8 cellular contexts compared by ENCODE assay signal in the genomic region with DNA sequence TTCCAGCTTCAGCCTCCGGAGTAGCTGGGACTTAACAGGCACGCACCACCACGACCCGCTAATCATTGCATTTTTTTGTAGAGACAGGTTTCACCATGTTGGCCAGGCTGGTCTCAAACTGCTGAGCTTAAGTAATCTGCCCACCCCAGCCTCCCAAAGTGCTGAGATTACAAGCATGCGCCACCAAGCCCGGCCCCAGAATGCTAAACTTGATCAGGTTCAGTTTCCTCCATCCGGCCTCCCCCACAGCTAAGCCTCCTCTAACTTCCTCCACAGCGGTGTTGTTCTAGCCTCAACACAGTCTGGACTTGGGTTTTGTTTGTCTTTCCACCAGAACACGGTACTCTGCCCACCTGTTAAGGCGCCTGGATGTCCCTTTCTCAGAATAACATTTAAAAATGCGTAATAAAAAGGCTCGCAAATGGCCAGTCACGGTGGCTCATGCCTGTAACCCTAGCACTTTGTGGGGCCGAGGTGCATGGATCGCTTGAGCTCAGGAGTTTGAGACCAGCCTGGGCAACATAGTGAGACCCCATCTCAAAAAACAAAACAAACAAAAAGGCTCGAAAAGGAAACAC. TPM values are rescaled to one million over a fixed set of nuclear protein-coding genes. Genes with fewer than 3 reads are reported as not detected.
DNase-seq lines count a peak whose midpoint lies in the region; ATAC-seq and TF ChIP-seq lines count a peak whose summit lies in the region.

No MANE protein-coding gene starts in this region.

- H3K36me3 ChIP-seq in CD4-positive, CD25-positive, alpha-beta regulatory T cell (ENCODE audit: control insufficient read depth, insufficient read depth, low read length) = peaks cover 25% of the 10 kb centered on the region
- H3K36me3 ChIP-seq in SJCRH30 (peaks cover 23% of the 10 kb centered on the region), hepatocyte (replicated peaks; ENCODE audit: insufficient read depth, low read depth) (no peaks in the 10 kb centered on the region)

- DNase-seq in CD4-positive, CD25-positive, alpha-beta regulatory T cell = peak in 2 of 3 donors; percentile 32 to 65
- peak; percentile 61 for DNase-seq in GM20000 (ENCODE audit: low spot score)
- peak in 1 of 2 experiments; percentile 33 for DNase-seq in SJCRH30
- DNase-seq in hepatocyte (ENCODE audit: low spot score) = no peak
- DNase-seq in GM19240 (ENCODE audit: insufficient read length, low spot score) = no peak
- no peak for DNase-seq in cerebellar nuclear complex (lab: John Stamatoyannopoulos, UW)
- DNase-seq in right cardiac atrium = no peak
- DNase-seq in left ventricle myocardium superior = no peak

- peak overlapping the region; percentile 99 for H3K4me3 ChIP-seq in CD4-positive, CD25-positive, alpha-beta regulatory T cell (ENCODE audit: low read depth, low read length)
- H3K4me3 ChIP-seq in SJCRH30 (peak overlapping the region; percentile 92), hepatocyte (no peak overlapping the region), right cardiac atrium (ENCODE audit: low read length) (no peak overlapping the region)

- H3K4me1 ChIP-seq in CD4-positive, CD25-positive, alpha-beta regulatory T cell (ENCODE audit: control insufficient read depth, insufficient read depth, low read length, poor library complexity, severe bottlenecking) = peaks cover 59% of the 10 kb centered on the region
- peaks cover 29% of the 10 kb centered on the region for H3K4me1 ChIP-seq in SJCRH30
- H3K4me1 ChIP-seq in hepatocyte (ENCODE audit: insufficient read depth) = peaks cover 25% of the 10 kb centered on the region
- H3K4me1 ChIP-seq in right cardiac atrium (ENCODE audit: control insufficient read depth, insufficient read depth, low read length) = peaks cover 29% of the 10 kb centered on the region

- peaks cover 31% of the 10 kb centered on the region for H3K36me3 Mint-ChIP-seq in CD4-positive, CD25-positive, alpha-beta regulatory T cell

- peak overlapping the region; percentile 82 for H3K27ac ChIP-seq in CD4-positive, CD25-positive, alpha-beta regulatory T cell (ENCODE audit: insufficient read depth, low read length, poor library complexity, severe bottlenecking)
- H3K27ac ChIP-seq in SJCRH30 (no peak overlapping the region; the same call in 1 of the 2 replicates), hepatocyte (no peak overlapping the region), right cardiac atrium (ENCODE audit: low read length) (no peak overlapping the region)

- H3K79me2 ChIP-seq in hepatocyte = peaks cover 64% of the 10 kb centered on the region

- no peaks in the 10 kb centered on the region for H3K9me2 ChIP-seq in hepatocyte (replicated peaks; ENCODE audit: insufficient read depth)

- intact Hi-C loops in right cardiac atrium (cut with DNase I) = no loop called here
- intact Hi-C loops in left ventricle myocardium superior (cut with micrococcal nuclease) = no loop called here

- no peak for ATAC-seq in CD4-positive, CD25-positive, alpha-beta regulatory T cell (ENCODE audit: low read depth in 2 of 2)
- ATAC-seq in right cardiac atrium = no peak
- ATAC-seq in left ventricle myocardium superior = no peak

- H3K27me3 ChIP-seq in CD4-positive, CD25-positive, alpha-beta regulatory T cell (ENCODE audit: control insufficient read depth, insufficient read depth, low read length) = no peaks in the 10 kb centered on the region
- H3K27me3 ChIP-seq in SJCRH30 (no peaks in the 10 kb centered on the region), hepatocyte (no peaks in the 10 kb centered on the region), right cardiac atrium (ENCODE audit: control insufficient read depth, insufficient read depth) (no peaks in the 10 kb centered on the region)

- WGBS in hepatocyte (ENCODE audit: low lambda C conversion rate, missing lambda C conversion rate) = 58% methylated on average over 16 of the region's 16 CpGs
- 79% methylated on average over 16 of the region's 16 CpGs for WGBS in right cardiac atrium

- TF ChIP-seq CTCF in GM20000 (IDR thresholded peaks at IDR 0.05; ENCODE audit: extremely low read depth, missing control alignments) (no peak), hepatocyte (IDR thresholded peaks at IDR 0.05; ENCODE audit: poor library complexity) (no peak)

- H3K9me3 ChIP-seq in CD4-positive, CD25-positive, alpha-beta regulatory T cell (ENCODE audit: control insufficient read depth in 2 of 2, low read length in 2 of 2) = no peaks in the 10 kb centered on the region
- H3K9me3 ChIP-seq in SJCRH30 (replicated peaks) (no peaks in the 10 kb centered on the region), hepatocyte (ENCODE audit: low read depth) (no peaks in the 10 kb centered on the region), right cardiac atrium (ENCODE audit: control insufficient read depth, low read length) (no peaks in the 10 kb centered on the region)

- H3K27me3 Mint-ChIP-seq in CD4-positive, CD25-positive, alpha-beta regulatory T cell = peaks cover 4% of the 10 kb centered on the region

- H4K20me1 ChIP-seq in hepatocyte (ENCODE audit: insufficient read depth, poor library complexity, severe bottlenecking) = peaks cover 25% of the 10 kb centered on the region

- H3K4me1 Mint-ChIP-seq in CD4-positive, CD25-positive, alpha-beta regulatory T cell = peaks cover 23 to 73% (median 54%) of the 10 kb centered on the region in 4 donors

- peak overlapping the region; percentile 85 to 96 (median 89) for H3K27ac Mint-ChIP-seq in CD4-positive, CD25-positive, alpha-beta regulatory T cell

- peak overlapping the region; percentile 93 for H3K4me2 ChIP-seq in hepatocyte

- no peak overlapping the region for H2AFZ ChIP-seq in hepatocyte

- H3K4me3 Mint-ChIP-seq in CD4-positive, CD25-positive, alpha-beta regulatory T cell = peak overlapping the region; percentile 93 to 99 (median 97)

- no peaks in the 10 kb centered on the region for H3K9me3 Mint-ChIP-seq in CD4-positive, CD25-positive, alpha-beta regulatory T cell

RNA-seq across cellular contexts. Expression of a gene that starts 2.4 kb away (rescaled TPM):
- 104 TPM for total RNA-seq in CD4-positive, CD25-positive, alpha-beta regulatory T cell
- polyA plus RNA-seq in CD4-positive, CD25-positive, alpha-beta regulatory T cell = 100 to 1,000 TPM in 3 of 4 donors, 10 to 100 TPM in 1; 99.1 to 129 (median 110) TPM
- 546 TPM in 2 replicates for total RNA-seq in SJCRH30 (2014; rRNA removed; shearing (Covaris generic))
- total RNA-seq in hepatocyte (61.9 and 93.0 TPM in 2 replicates), right cardiac atrium (10 to 100 TPM; 50.2 to 61.6 (median 56.4) TPM), left ventricle myocardium superior (140 TPM)
- polyA plus RNA-seq in hepatocyte (59.7 and 65.5 TPM in 2 replicates), right cardiac atrium (34.2 TPM)

Comparison
In these comparisons a context has a peak if more than half of its experiments do, and no peak if none do; other contexts are left out.
1. DNase-seq: peak in CD4-positive, CD25-positive, alpha-beta regulatory T cell (2 of 3) and GM20000 (single experiment); none in hepatocyte (single experiment), GM19240 (single experiment), cerebellar nuclear complex (0 of 2), right cardiac atrium (0 of 3) and left ventricle myocardium superior (single experiment).
2. H3K4me3 ChIP-seq: peak in CD4-positive, CD25-positive, alpha-beta regulatory T cell (single experiment) and SJCRH30 (single experiment); none in hepatocyte (single experiment) and right cardiac atrium (single experiment).